ENCODE assay signal across 35 cellular contexts in genomic region chr2:182833084-182833483, GRCh38. TPM values are rescaled to one million over a fixed set of nuclear protein-coding genes. Genes with fewer than 3 reads are reported as not detected.
"Had no signal": no experiment of that assay in that cellular context is flagged by ENCODE, and none has a peak within 500 bp of the region (broad histone marks: within the 10 kb centered on the region; RNA-seq: fewer than 3 reads in every experiment).

No MANE protein-coding gene starts in this region.

- H3K4me2 ChIP-seq: hepatocyte had no signal

- ATAC-seq: activated CD4-positive, alpha-beta T cell treated with anti-CD3 and anti-CD28 coated beads for 36 hours; activated CD8-positive, alpha-beta memory T cell treated with anti-CD3 and anti-CD28 coated beads, Interleukin-2, amount 10 ng/mL, durations not matched to agents 7 days and 5 days; activated CD8-positive, alpha-beta T cell treated with anti-CD3 and anti-CD28 coated beads, Interleukin-2, amount 10 ng/mL, durations not matched to agents 7 days and 5 days; activated naive CD8-positive, alpha-beta T cell treated with anti-CD3 and anti-CD28 coated beads, Interleukin-2, amount 50 U/mL, for 24 hours; gastroesophageal sphincter; heart right ventricle had no signal

- FAIRE-seq: endometrium, endothelial cell of umbilical vein had no signal

- H3K9me3 ChIP-seq: adrenal gland, ascending aorta, breast epithelium, colonic mucosa, esophagus squamous epithelium, gastroesophageal sphincter, heart right ventricle had no signal

- H3K27ac ChIP-seq: adrenal gland, ascending aorta, breast epithelium, cardiac muscle cell, colonic mucosa, epithelial cell of prostate, esophagus squamous epithelium, gastroesophageal sphincter, heart right ventricle, hepatocyte had no signal

- DNase-seq: activated CD4-positive, alpha-beta memory T cell treated with anti-CD3 and anti-CD28 coated beads for 36 hours; activated CD4-positive, alpha-beta T cell treated with anti-CD3 and anti-CD28 coated beads for 36 hours; activated CD4-positive, alpha-beta T cell treated with anti-CD3 and anti-CD28 coated beads, Interleukin-2, amount 10 ng/mL, durations not matched to agents 24 days and 14 days; activated CD4-positive, CD25-positive, alpha-beta regulatory T cell; activated CD4-positive, CD25-positive, alpha-beta regulatory T cell treated with anti-CD3 and anti-CD28 coated beads, Interleukin-2, amount 50 U/mL, for 72 hours; activated CD8-positive, alpha-beta memory T cell treated with anti-CD3 and anti-CD28 coated beads, Interleukin-2, amount 10 ng/mL, durations not matched to agents 7 days and 5 days; activated CD8-positive, alpha-beta memory T cell treated with anti-CD3 and anti-CD28 coated beads, Interleukin-2, amount 50 U/mL, for 4 hours; activated CD8-positive, alpha-beta T cell treated with anti-CD3 and anti-CD28 coated beads, Interleukin-2, amount 10 ng/mL, durations not matched to agents 7 days and 5 days; activated effector memory CD4-positive, alpha-beta T cell treated with anti-CD3 and anti-CD28 coated beads, Interleukin-2, amount 50 U/mL, for 16 hours; activated naive CD4-positive, alpha-beta T cell treated with anti-CD3 and anti-CD28 coated beads for 36 hours; activated naive CD8-positive, alpha-beta T cell treated with anti-CD3 and anti-CD28 coated beads for 36 hours; activated naive CD8-positive, alpha-beta T cell treated with anti-CD3 and anti-CD28 coated beads, Interleukin-2, amount 50 U/mL, for 24 hours; activated T-cell treated with anti-CD3 and anti-CD28 coated beads, Interleukin-2, amount 50 U/mL, for 1 hour; activated T-cell treated with anti-CD3 and anti-CD28 coated beads, Interleukin-2, amount 50 U/mL, for 48 hours; adrenal gland; central memory CD4-positive, alpha-beta T cell; cerebellar nuclear complex; colonic mucosa; effector CD8-positive, alpha-beta T cell; esophagus squamous epithelium; foreskin melanocyte; heart right ventricle; T1000 had no signal

- H2AFZ ChIP-seq: hepatocyte had no signal

- H3K27me3 ChIP-seq: adrenal gland, ascending aorta, breast epithelium, cardiac muscle cell, colonic mucosa, esophagus squamous epithelium, gastroesophageal sphincter, heart right ventricle, hepatocyte had no signal

- H3K4me3 ChIP-seq: adrenal gland, ascending aorta, breast epithelium, cardiac muscle cell, colonic mucosa, esophagus squamous epithelium, gastroesophageal sphincter, heart right ventricle, hepatocyte had no signal

- H3K4me1 ChIP-seq: adrenal gland, breast epithelium, colonic mucosa, esophagus squamous epithelium had no signal

- H3K79me2 ChIP-seq: hepatocyte had no signal

- H3K36me3 ChIP-seq: adrenal gland, breast epithelium, cardiac muscle cell, colonic mucosa, esophagus squamous epithelium, gastroesophageal sphincter, heart right ventricle had no signal

RNA-seq across cellular contexts. Expression of gene FRZB, which starts 33.4 kb away (rescaled TPM):
- total RNA-seq: activated CD4-positive, alpha-beta memory T cell treated with anti-CD3 and anti-CD28 coated beads for 36 hours; activated CD4-positive, alpha-beta T cell treated with anti-CD3 and anti-CD28 coated beads for 36 hours; activated CD4-positive, alpha-beta T cell treated with anti-CD3 and anti-CD28 coated beads, Interleukin-2, amount 10 ng/mL, durations not matched to agents 24 days and 14 days; activated CD8-positive, alpha-beta memory T cell treated with anti-CD3 and anti-CD28 coated beads for 36 hours; activated CD8-positive, alpha-beta memory T cell treated with anti-CD3 and anti-CD28 coated beads, Interleukin-2, amount 10 ng/mL, durations not matched to agents 7 days and 5 days; activated CD8-positive, alpha-beta T cell treated with anti-CD3 and anti-CD28 coated beads, Interleukin-2, amount 10 ng/mL, durations not matched to agents 7 days and 5 days; activated naive CD4-positive, alpha-beta T cell treated with anti-CD3 and anti-CD28 coated beads for 36 hours; activated naive CD8-positive, alpha-beta T cell treated with anti-CD3 and anti-CD28 coated beads for 36 hours; activated T-helper 1 cell treated with anti-CD3 and anti-CD28 coated beads, Interleukin-12 subunit alpha, Interleukin-12 subunit beta, Interleukin-2, Interleukin-4 antibody, amounts not matched to agents 30 ng/mL and 10 ng/mL and 1 ng/mL, durations not matched to agents 14 hours and 24 hours and 36 hours; activated T-helper 2 cell treated with anti-CD3 and anti-CD28 coated beads, Interferon-gamma antibody, Interleukin-2, Interleukin-4, amounts not matched to agents 10 μg/mL and 5 μg/mL and 100 μg/mL, durations not matched to agents 14 hours and 24 hours and 36 hours; endothelial cell of umbilical vein; glomerular endothelial cell had no signal
